ENCODE assay signal across 13 cellular contexts in the genomic region with DNA sequence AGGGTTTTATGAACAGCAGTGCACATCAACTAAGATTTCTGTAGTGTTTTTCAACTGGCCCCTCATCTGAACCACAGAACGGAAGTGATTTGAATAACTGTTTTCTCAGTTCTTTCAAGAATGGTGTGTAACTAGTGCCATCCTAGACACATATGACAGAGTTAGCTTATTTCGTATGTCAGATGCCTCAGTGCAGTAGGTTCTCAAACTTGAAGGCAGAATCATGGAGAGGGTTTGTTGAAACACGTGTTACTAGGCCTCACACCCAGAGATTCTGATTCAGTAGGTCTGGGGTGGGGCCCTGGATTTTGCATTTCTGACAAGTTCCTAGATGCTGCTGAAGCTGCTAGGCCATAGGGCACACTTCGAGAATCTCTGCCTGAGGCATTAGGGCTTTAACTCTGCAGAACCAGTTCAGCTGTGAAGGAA. TPM values are rescaled to one million over a fixed set of nuclear protein-coding genes. Genes with fewer than 3 reads are reported as not detected.
A peak's percentile ranks its signal among the peaks of the same experiment; 100 is the strongest.
DNase-seq lines count a peak whose midpoint lies in the region; ATAC-seq, FAIRE-seq and TF ChIP-seq lines count a peak whose summit lies in the region.
"Had no signal": no experiment of that assay in that cellular context is flagged by ENCODE, and none has a peak within 500 bp of the region (broad histone marks: within the 10 kb centered on the region; RNA-seq: fewer than 3 reads in every experiment).

No MANE protein-coding gene starts in this region.

- no peak overlapping the region for H3K27ac Mint-ChIP-seq in stimulated activated naive CD8-positive, alpha-beta T cell treated with anti-CD3 and anti-CD28 coated beads, Interleukin-15, amount 100 ng/mL, for 72 hours
- H3K27ac Mint-ChIP-seq: activated CD4-positive, alpha-beta T cell treated with anti-CD3 and anti-CD28 coated beads, Interleukin-2, amount 10 ng/mL, durations not matched to agents 7 days and 5 days had no signal

- no peaks in the 10 kb centered on the region for H3K27me3 Mint-ChIP-seq in stimulated activated naive CD8-positive, alpha-beta T cell treated with anti-CD3 and anti-CD28 coated beads, Interleukin-15, amount 100 ng/mL, for 72 hours
- H3K27me3 Mint-ChIP-seq: activated CD4-positive, alpha-beta T cell treated with anti-CD3 and anti-CD28 coated beads, Interleukin-2, amount 10 ng/mL, durations not matched to agents 7 days and 5 days had no signal

- peaks cover 4% of the 10 kb centered on the region for H3K36me3 ChIP-seq in GM06990 (ENCODE audit: control insufficient read depth, insufficient read depth, low read length)
- H3K36me3 ChIP-seq in KOPT-K1 (ENCODE audit: insufficient read depth, low read length), result peaks cover 96% of the 10 kb centered on the region
- peaks cover 11 to 63% (median 34%) of the 10 kb centered on the region in 4 donors for H3K36me3 ChIP-seq in esophagus muscularis mucosa
- peaks cover 0 to 78% (median 56%) of the 10 kb centered on the region in 9 donors for H3K36me3 ChIP-seq in heart left ventricle

- no peaks in the 10 kb centered on the region for H3K9me3 Mint-ChIP-seq in stimulated activated naive CD8-positive, alpha-beta T cell treated with anti-CD3 and anti-CD28 coated beads, Interleukin-15, amount 100 ng/mL, for 72 hours
- H3K9me3 Mint-ChIP-seq: activated CD4-positive, alpha-beta T cell treated with anti-CD3 and anti-CD28 coated beads, Interleukin-2, amount 10 ng/mL, durations not matched to agents 7 days and 5 days had no signal

- DNase-seq in GM06990 (ENCODE audit: extremely low read depth, insufficient read length) (peak; percentile 57), urothelium cell line (ENCODE audit: low spot score) (no peak), esophagus muscularis mucosa (ENCODE audit: extremely low spot score) (no peak), heart left ventricle (no peak)
- no peak for DNase-seq in stimulated activated naive CD8-positive, alpha-beta T cell treated with anti-CD3 and anti-CD28 coated beads, Interleukin-15, amount 100 ng/mL, for 72 hours
- DNase-seq: activated CD4-positive, alpha-beta T cell treated with anti-CD3 and anti-CD28 coated beads, Interleukin-2, amount 10 ng/mL, durations not matched to agents 7 days and 5 days; gastrocnemius medialis; mesendoderm; NCI-H1417 treated with DMSO at 0.1 percent for 48 hours; sigmoid colon had no signal

- intact Hi-C loops in esophagus muscularis mucosa (cut with DNase I) (no loop called here), heart left ventricle (cut with DNase I) (no loop called here)

- no peak for TF ChIP-seq CTCF in GM06990 (IDR thresholded peaks at IDR 0.05; ENCODE audit: insufficient read depth, low read length, poor library complexity, severe bottlenecking)
- TF ChIP-seq CTCF in esophagus muscularis mucosa (IDR thresholded peaks at IDR 0.05), result no peak
- no peak for TF ChIP-seq CTCF in heart left ventricle (IDR thresholded peaks at IDR 0.05)

- peaks cover 0 to 10% (median 8%) of the 10 kb centered on the region in 4 donors for H3K4me1 ChIP-seq in esophagus muscularis mucosa
- H3K4me1 ChIP-seq in heart left ventricle, result peaks cover 0 to 5% (median 0%) of the 10 kb centered on the region in 12 donors
- H3K4me1 ChIP-seq: gastrocnemius medialis had no signal

- H3K4me3 ChIP-seq in GM06990 (replicated peaks; ENCODE audit: low read depth, low read length) (no peak overlapping the region), esophagus muscularis mucosa (no peak overlapping the region), heart left ventricle (no peak overlapping the region)
- H3K4me3 ChIP-seq: gastrocnemius medialis, sigmoid colon had no signal

- TF ChIP-seq POLR2A in esophagus muscularis mucosa (IDR thresholded peaks at IDR 0.05; ENCODE audit: low read depth) (no peak), heart left ventricle (IDR thresholded peaks at IDR 0.05) (no peak)

- no peak overlapping the region for H3K4me3 Mint-ChIP-seq in stimulated activated naive CD8-positive, alpha-beta T cell treated with anti-CD3 and anti-CD28 coated beads, Interleukin-15, amount 100 ng/mL, for 72 hours
- H3K4me3 Mint-ChIP-seq: activated CD4-positive, alpha-beta T cell treated with anti-CD3 and anti-CD28 coated beads, Interleukin-2, amount 10 ng/mL, durations not matched to agents 7 days and 5 days had no signal

- 100% methylated on average over 4 of the region's 4 CpGs for WGBS in esophagus muscularis mucosa
- 91 to 98% (median 96%) methylated on average over 4 of the region's 4 CpGs for WGBS in heart left ventricle, 4 donors

- H3K27ac ChIP-seq in KOPT-K1 (ENCODE audit: low read depth, low read length, poor library complexity, severe bottlenecking) (peak overlapping the region; percentile 74), esophagus muscularis mucosa (replicated peaks in 1 of 4) (no peak overlapping the region), heart left ventricle (no peak overlapping the region)
- H3K27ac ChIP-seq: gastrocnemius medialis, sigmoid colon had no signal

- H3K4me1 Mint-ChIP-seq in stimulated activated naive CD8-positive, alpha-beta T cell treated with anti-CD3 and anti-CD28 coated beads, Interleukin-15, amount 100 ng/mL, for 72 hours, result no peaks in the 10 kb centered on the region
- H3K4me1 Mint-ChIP-seq: activated CD4-positive, alpha-beta T cell treated with anti-CD3 and anti-CD28 coated beads, Interleukin-2, amount 10 ng/mL, durations not matched to agents 7 days and 5 days had no signal

- no peak for FAIRE-seq in urothelium cell line (lab: Jason Lieb, UNC)

- H3K9me3 ChIP-seq in KOPT-K1 (ENCODE audit: insufficient read depth, low read length, poor library complexity, severe bottlenecking), result no peaks in the 10 kb centered on the region
- no peaks in the 10 kb centered on the region for H3K9me3 ChIP-seq in esophagus muscularis mucosa
- H3K9me3 ChIP-seq in heart left ventricle, result no peaks in the 10 kb centered on the region
- H3K9me3 ChIP-seq: gastrocnemius medialis, sigmoid colon had no signal

- H3K27me3 ChIP-seq in GM06990 (replicated peaks; ENCODE audit: control insufficient read depth, insufficient read depth, low read length), result no peaks in the 10 kb centered on the region
- no peaks in the 10 kb centered on the region for H3K27me3 ChIP-seq in esophagus muscularis mucosa
- no peaks in the 10 kb centered on the region for H3K27me3 ChIP-seq in heart left ventricle
- H3K27me3 ChIP-seq: gastrocnemius medialis, sigmoid colon had no signal

- no peak for TF ChIP-seq EP300 in esophagus muscularis mucosa (IDR thresholded peaks at IDR 0.05)

- peak; percentile 96 for ATAC-seq in GM19351 (IDR thresholded peaks at IDR 0.05; ENCODE audit: unreplicated experiment)
- peak; percentile 97 for ATAC-seq in HG02884 (IDR thresholded peaks at IDR 0.05; ENCODE audit: unreplicated experiment)
- no peak for ATAC-seq in stimulated activated naive CD8-positive, alpha-beta T cell treated with anti-CD3 and anti-CD28 coated beads, Interleukin-15, amount 100 ng/mL, for 72 hours
- ATAC-seq in heart left ventricle, result no peak
- ATAC-seq: gastrocnemius medialis had no signal

RNA-seq across cellular contexts. Expression of a gene that starts 49.0 kb away (rescaled TPM):
- total RNA-seq in esophagus muscularis mucosa (10 to 100 TPM; 19.4 to 25.5 (median 23.8) TPM), heart left ventricle (10 to 100 TPM; 22.0 to 36.4 (median 32.9) TPM)
- polyA plus RNA-seq in heart left ventricle, result 10 to 100 TPM; 13.8 to 27.3 TPM

Comparison
In these comparisons a context has a peak if more than half of its experiments do, and no peak if none do; other contexts are left out.
1. ATAC-seq: peak in GM19351 (single experiment) and HG02884 (single experiment); none in stimulated activated naive CD8-positive, alpha-beta T cell treated with anti-CD3 and anti-CD28 coated beads, Interleukin-15, amount 100 ng/mL, for 72 hours (single experiment) and heart left ventricle (0 of 4).